In the genomic region with DNA sequence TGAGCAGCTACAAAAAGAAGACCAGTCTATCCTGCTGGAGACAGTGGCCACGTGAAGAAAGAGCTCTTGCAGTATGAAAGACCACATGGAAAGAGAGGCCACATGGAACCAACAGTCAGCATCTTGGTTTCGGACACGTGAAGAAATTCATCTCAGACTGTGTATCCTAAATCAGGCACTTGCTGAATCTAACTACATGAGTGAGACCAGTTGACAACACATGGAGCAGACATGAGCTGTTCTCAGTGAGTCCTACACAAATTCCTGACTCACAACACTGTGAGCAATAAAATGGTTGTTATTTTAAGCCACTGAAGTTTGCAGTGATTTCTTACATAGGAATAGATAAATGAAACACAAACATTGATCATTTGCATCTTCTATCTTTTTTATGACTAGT, we compare ENCODE assay signal across 17 cellular contexts. TPM values are rescaled to one million over a fixed set of nuclear protein-coding genes. Genes with fewer than 3 reads are reported as not detected.
DNase-seq lines count a peak whose midpoint lies in the region; ATAC-seq, FAIRE-seq and TF ChIP-seq lines count a peak whose summit lies in the region.
"Had no signal": no experiment of that assay in that cellular context is flagged by ENCODE, and none has a peak within 500 bp of the region (broad histone marks: within the 10 kb centered on the region; RNA-seq: fewer than 3 reads in every experiment).

No MANE protein-coding gene starts in this region.

- no peaks in the 10 kb centered on the region for H3K27me3 ChIP-seq in GM23248 (replicated peaks; ENCODE audit: insufficient read depth)
- H3K27me3 ChIP-seq in K562 (ENCODE audit: control insufficient read depth in 2 of 2, insufficient read depth in 2 of 2, low read length in 2 of 2), result no peaks in the 10 kb centered on the region; a peak in 1 of 5 replicates
- H3K27me3 ChIP-seq in keratinocyte (ENCODE audit: control insufficient read depth, extremely low read depth, insufficient read depth, low read length), result no peaks in the 10 kb centered on the region
- H3K27me3 ChIP-seq: ascending aorta, transverse colon had no signal

- WGBS in GM23248 (ENCODE audit: low coverage in 1 of 2, low lambda C conversion rate in 2 of 2, missing lambda C conversion rate in 2 of 2), 2 experiments, result 58% methylated on average over 3 of the region's 3 CpGs
- 45% methylated on average over 3 of the region's 3 CpGs for WGBS in K562 (ENCODE audit: insufficient coverage, low coverage, missing lambda C conversion rate)

- FAIRE-seq in K562 (lab: Jason Lieb, UNC), result no peak
- FAIRE-seq in keratinocyte (lab: Jason Lieb, UNC), result no peak

- TF ChIP-seq EP300 in K562 (IDR thresholded peaks at IDR 0.05; ENCODE audit: low read length), result no peak

- no peak for ATAC-seq in K562
- ATAC-seq: naive thymus-derived CD8-positive, alpha-beta T cell; psoas muscle had no signal

- TF ChIP-seq POLR2A in K562 (conservative IDR thresholded peaks at IDR 0.05) (no peak), erythroblast (IDR thresholded peaks at IDR 0.05; ENCODE audit: low read length) (no peak)

- H2AFZ ChIP-seq in GM23248, result peak overlapping the region; percentile 32; the same call in 1 of the 2 replicates
- H2AFZ ChIP-seq in K562 (ENCODE audit: low read depth, low read length), result peak overlapping the region; percentile 75
- peak overlapping the region; percentile 42 for H2AFZ ChIP-seq in keratinocyte (ENCODE audit: control insufficient read depth, low read length)

- H3K9me1 ChIP-seq in K562 (ENCODE audit: control insufficient read depth, insufficient read depth, low read length) (no peaks in the 10 kb centered on the region), keratinocyte (ENCODE audit: control insufficient read depth, extremely low read depth, insufficient read depth, low read length) (no peaks in the 10 kb centered on the region)

- TF ChIP-seq RAD21 in K562 (CRISPR knock-in tag; conservative IDR thresholded peaks at IDR 0.05 in 1 of 2, IDR thresholded peaks at IDR 0.05 in 1 of 2), result no peak

- no TSS peak for BruUV-seq in K562 (replicated peaks; lab: Mats Ljungman, UMichigan)

- H3K9ac ChIP-seq in GM23248 (no peak overlapping the region), K562 (ENCODE audit: insufficient read depth in 1 of 2, low read depth in 2 of 2, low read length in 2 of 2) (no peak overlapping the region), keratinocyte (ENCODE audit: control insufficient read depth, extremely low read depth, insufficient read depth, low read length) (no peak overlapping the region)

- dilution Hi-C loops in keratinocyte (cut with MboI; ENCODE audit: extremely low pct_ligation_motif_present, low sequenced_read_pairs), result no loop called here

- H3K4me1 ChIP-seq in GM23248 (ENCODE audit: insufficient read depth) (peaks cover 20% of the 10 kb centered on the region), K562 (replicated peaks in 1 of 2; ENCODE audit: control insufficient read depth in 2 of 2, insufficient read depth in 2 of 2, low read length in 2 of 2) (peaks cover 0 to 3% of the 10 kb centered on the region in 2 experiments; a peak in 2 of 5 replicates), keratinocyte (ENCODE audit: control insufficient read depth, extremely low read depth, insufficient read depth, low read length) (peaks cover 4% of the 10 kb centered on the region)

- intact Hi-C loops in K562 (cut with micrococcal nuclease), result no loop called here

- no peaks in the 10 kb centered on the region for H3K9me3 ChIP-seq in GM23248 (ENCODE audit: low read depth)
- no peaks in the 10 kb centered on the region for H3K9me3 ChIP-seq in K562 (replicated peaks; ENCODE audit: control insufficient read depth, insufficient read depth, low read depth, low read length)
- no peaks in the 10 kb centered on the region for H3K9me3 ChIP-seq in keratinocyte (ENCODE audit: control insufficient read depth, low read depth, low read length)
- H3K9me3 ChIP-seq: ascending aorta, psoas muscle, transverse colon had no signal

- peaks cover 25% of the 10 kb centered on the region for H3K79me2 ChIP-seq in GM23248 (ENCODE audit: insufficient read depth)
- H3K79me2 ChIP-seq in K562 (ENCODE audit: control insufficient read depth, insufficient read depth, low read length), result peaks cover 25% of the 10 kb centered on the region
- H3K79me2 ChIP-seq in keratinocyte (ENCODE audit: control insufficient read depth, insufficient read depth, low read length), result peaks cover 14% of the 10 kb centered on the region

- H4K20me1 ChIP-seq in GM23248 (ENCODE audit: insufficient read depth) (no peaks in the 10 kb centered on the region), K562 (replicated peaks; ENCODE audit: control insufficient read depth, insufficient read depth, low read length) (no peaks in the 10 kb centered on the region), keratinocyte (ENCODE audit: control insufficient read depth, extremely low read depth, insufficient read depth, low read length) (no peaks in the 10 kb centered on the region)

- CTCF ChIA-PET in K562 (lab: Yijun Ruan, JAX; ENCODE audit: low intra/inter-chr PET ratio), result no interaction called here

- in situ Hi-C loops in GM23248 (cut with MboI) (no loop called here), K562 (cut with MboI) (no loop called here)

- H3K4me2 ChIP-seq in GM23248 (ENCODE audit: unreplicated experiment), result no peak overlapping the region
- no peak overlapping the region for H3K4me2 ChIP-seq in K562 (ENCODE audit: insufficient read depth, low read length)
- H3K4me2 ChIP-seq in keratinocyte (ENCODE audit: control insufficient read depth, extremely low read depth, insufficient read depth, low read depth, low read length), result no peak overlapping the region

- H3K36me3 ChIP-seq in GM23248 (ENCODE audit: low read depth), result peaks cover 7% of the 10 kb centered on the region; the same call in 1 of the 2 replicates
- peaks cover 10% of the 10 kb centered on the region; the same call in 2 of the 3 replicates for H3K36me3 ChIP-seq in K562 (ENCODE audit: control insufficient read depth, insufficient read depth, low read length)
- H3K36me3 ChIP-seq in keratinocyte (ENCODE audit: control insufficient read depth in 2 of 2, extremely low read depth in 1 of 2, insufficient read depth in 2 of 2, low read length in 2 of 2), result no peaks in the 10 kb centered on the region
- H3K36me3 ChIP-seq: transverse colon had no signal

- TF ChIP-seq CTCF in K562 (IDR thresholded peaks at IDR 0.05 in 2 of 3, conservative IDR thresholded peaks at IDR 0.05 in 1 of 3; ENCODE audit: insufficient read depth in 2 of 3, low read depth in 1 of 3, low read length in 3 of 3), result no peak
- TF ChIP-seq CTCF in keratinocyte (optimal IDR thresholded peaks at IDR 0.05 in 1 of 3, IDR thresholded peaks at IDR 0.05 in 1 of 3, conservative IDR thresholded peaks at IDR 0.05 in 1 of 3; ENCODE audit: extremely low read depth in 1 of 3, insufficient read depth in 2 of 3, low read length in 3 of 3), result no peak

- H3F3A ChIP-seq in GM23248 (ENCODE audit: insufficient read depth), result peaks cover 23% of the 10 kb centered on the region

- peak overlapping the region; percentile 25; the same call in 1 of the 2 replicates for H3K27ac ChIP-seq in GM23248
- H3K27ac ChIP-seq in K562 (ENCODE audit: extremely low read depth, low read depth, low read length), result no peak overlapping the region
- no peak overlapping the region for H3K27ac ChIP-seq in keratinocyte (ENCODE audit: control insufficient read depth, insufficient read depth, low read length)
- H3K27ac ChIP-seq: ascending aorta, psoas muscle, SK-N-MC, transverse colon had no signal

- H3K4me3 ChIP-seq in GM23248 (no peak overlapping the region), K562 (no peak overlapping the region), keratinocyte (ENCODE audit: control insufficient read depth in 2 of 3, extremely low read depth in 1 of 3, insufficient read depth in 2 of 3, low read depth in 1 of 3, low read length in 3 of 3) (no peak overlapping the region)
- H3K4me3 ChIP-seq: ascending aorta, psoas muscle, SK-N-MC, transverse colon had no signal

- DNase-seq in AG08395 (ENCODE audit: low spot score) (peak; percentile 27), GM23248 (peak; percentile 85), K562 (ENCODE audit: extremely low read depth in 1 of 4, low spot score in 3 of 4) (no peak), keratinocyte (ENCODE audit: low read depth, low spot score) (no peak), NCI-H446 treated with DMSO at 0.1 percent for 48 hours (lab: John Stamatoyannopoulos, UW) (no peak), erythroblast (lab: John Stamatoyannopoulos, UW) (no peak)
- no peak for DNase-seq in activated CD4-positive, alpha-beta T cell treated with anti-CD3 and anti-CD28 coated beads, Interleukin-2, amount 50 U/mL, for 1 hour
- no peak for DNase-seq in stimulated activated CD8-positive, alpha-beta memory T cell treated with anti-CD3 and anti-CD28 coated beads, Interleukin-4, amount 100 ng/mL, for 48 hours
- DNase-seq: activated CD4-positive, alpha-beta T cell treated with anti-CD3 and anti-CD28 coated beads, Interleukin-2, amount 10 ng/mL, durations not matched to agents 7 days and 5 days; activated naive CD4-positive, alpha-beta T cell treated with anti-CD3 and anti-CD28 coated beads, Interleukin-2, amount 10 ng/mL, durations not matched to agents 7 days and 5 days; naive thymus-derived CD8-positive, alpha-beta T cell; NCI-H526; psoas muscle; transverse colon had no signal

- no peaks in the 10 kb centered on the region for H3K9me2 ChIP-seq in GM23248 (ENCODE audit: insufficient read depth)

- POLR2A ChIA-PET in K562 (lab: Yijun Ruan, JAX), result interaction anchor here (0.5 to 2.0 kb wide), 2 partner anchors 17 to 66 kb away, joined by 3 to 7 read pairs; no protein-coding TSS in a partner anchor

RNA-seq across cellular contexts. Expression of a gene that starts 2.4 kb away (rescaled TPM):
- 5.4 and 7.1 TPM in 2 replicates for total RNA-seq in GM23248 (2014; rRNA removed; shearing (Covaris generic))
- polyA plus RNA-seq in GM23248 (2016; fragmentation: Nextera tagmentation; extraction: Ambion mirVana), result 4.3 and 5.6 TPM in 2 replicates
- total RNA-seq in K562 (2011; cell fraction: chromatin; rRNA removed; ENCODE audit: low replicate concordance), result 18.1 and 45.1 TPM in 2 replicates
- total RNA-seq in K562 (2011; cell fraction: nucleolus; rRNA removed), result 5.3 and 6.3 TPM in 2 replicates
- total RNA-seq in K562 (2011; cell fraction: nucleoplasm; rRNA removed), result 16.3 and 24.0 TPM in 2 replicates
- total RNA-seq in K562 (2014; rRNA removed), result 16.9 and 23.3 TPM in 2 replicates
- 32.6 and 33.0 TPM in 2 replicates for total RNA-seq in K562 (2014; rRNA removed; fragmentation: Illumina TruSeq; extraction: Trizol)
- total RNA-seq in K562 (2015; rRNA removed; fragmentation: Illumina TruSeq; extraction: Trizol), result 27.3 and 30.8 TPM in 2 replicates
- 22.2 and 23.4 TPM in 2 replicates for total RNA-seq in K562 (2021)
- 14.6 and 17.8 TPM in 2 replicates for polyA plus RNA-seq in K562 (2011; rRNA removed)
- 2.8 and 6.9 TPM in 2 replicates for polyA plus RNA-seq in K562 (2011; cell fraction: cytosol; rRNA removed)
- polyA plus RNA-seq in K562 (2011; cell fraction: nucleus; rRNA removed), result 15.1 and 19.4 TPM in 2 replicates
- 8.4 and 17.0 TPM in 2 replicates for polyA plus RNA-seq in K562 (2012)
- polyA plus RNA-seq in K562 (2014; fragmentation: Illumina TruSeq; extraction: Trizol), result 20.2 and 25.3 TPM in 2 replicates
- polyA plus RNA-seq in K562 (2014; fragmentation: Nextera tagmentation; extraction: Ambion mirVana), result 10 to 100 TPM; 33.6 to 36.8 TPM
- 19.3 and 20.0 TPM in 2 replicates for polyA plus RNA-seq in K562 (2014; rRNA removed)
- 18.5 and 20.2 TPM in 2 replicates for polyA minus RNA-seq in K562 (2011; rRNA and poly(A)+ RNA removed)
- polyA minus RNA-seq in K562 (2011; cell fraction: cytosol; rRNA and poly(A)+ RNA removed), result 6.5 and 13.6 TPM in 2 replicates
- polyA minus RNA-seq in K562 (2011; cell fraction: nucleus; rRNA and poly(A)+ RNA removed), result 17.0 and 25.1 TPM in 2 replicates
- polyA plus RNA-seq in keratinocyte, result 2.8 to 7.2 TPM (median 6.0 TPM) in 3 replicates
- polyA plus RNA-seq in keratinocyte (2011; ENCODE audit: low read depth), result 1.9 TPM
- 2.6 and 3.8 TPM in 2 replicates for polyA plus RNA-seq in keratinocyte (2011; cell fraction: cytosol; rRNA removed)
- 7.6 and 13.4 TPM in 2 replicates for polyA plus RNA-seq in keratinocyte (2011; cell fraction: nucleus; rRNA removed)
- 3.8 and 5.2 TPM in 2 replicates for polyA plus RNA-seq in keratinocyte (2012; ENCODE audit: low replicate concordance)
- 1.5 to 3.5 TPM in 2 of 3 replicates, not detected in the other for polyA minus RNA-seq in keratinocyte
- polyA minus RNA-seq in keratinocyte (2011; cell fraction: cytosol; rRNA and poly(A)+ RNA removed), result 0.96 TPM
- 4.1 and 5.2 TPM in 2 replicates for polyA minus RNA-seq in keratinocyte (2011; cell fraction: nucleus; rRNA and poly(A)+ RNA removed)

RNA-seq across cellular contexts. Expression of a gene that starts 25.7 kb away (rescaled TPM):
- 28.2 and 35.8 TPM in 2 replicates for total RNA-seq in GM23248 (2014; rRNA removed; shearing (Covaris generic))
- polyA plus RNA-seq in GM23248 (2016; fragmentation: Nextera tagmentation; extraction: Ambion mirVana), result 44.5 and 47.5 TPM in 2 replicates
- 45.8 and 148 TPM in 2 replicates for total RNA-seq in K562 (2011; cell fraction: chromatin; rRNA removed; ENCODE audit: low replicate concordance)
- 35.4 and 43.8 TPM in 2 replicates for total RNA-seq in K562 (2011; cell fraction: nucleolus; rRNA removed)
- total RNA-seq in K562 (2011; cell fraction: nucleoplasm; rRNA removed), result 64.4 and 101 TPM in 2 replicates
- total RNA-seq in K562 (2014; rRNA removed), result 38.6 and 57.8 TPM in 2 replicates
- total RNA-seq in K562 (2014; rRNA removed; fragmentation: Illumina TruSeq; extraction: Trizol), result 64.3 and 68.1 TPM in 2 replicates
- total RNA-seq in K562 (2015; rRNA removed; fragmentation: Illumina TruSeq; extraction: Trizol), result 72.8 and 79.8 TPM in 2 replicates
- total RNA-seq in K562 (2021), result 64.9 and 67.5 TPM in 2 replicates
- polyA plus RNA-seq in K562 (2011; rRNA removed), result 34.0 and 63.3 TPM in 2 replicates
- polyA plus RNA-seq in K562 (2011; cell fraction: cytosol; rRNA removed), result 54.4 and 81.8 TPM in 2 replicates
- 285 and 344 TPM in 2 replicates for polyA plus RNA-seq in K562 (2011; cell fraction: nucleus; rRNA removed)
- polyA plus RNA-seq in K562 (2012), result 43.6 and 50.3 TPM in 2 replicates
- 61.7 and 89.4 TPM in 2 replicates for polyA plus RNA-seq in K562 (2014; fragmentation: Illumina TruSeq; extraction: Trizol)
- 10 to 100 TPM; 21.6 to 40.8 TPM for polyA plus RNA-seq in K562 (2014; fragmentation: Nextera tagmentation; extraction: Ambion mirVana)
- polyA plus RNA-seq in K562 (2014; rRNA removed), result 33.1 and 34.4 TPM in 2 replicates
- 52.5 and 69.6 TPM in 2 replicates for polyA minus RNA-seq in K562 (2011; rRNA and poly(A)+ RNA removed)
- 28.4 and 36.3 TPM in 2 replicates for polyA minus RNA-seq in K562 (2011; cell fraction: cytosol; rRNA and poly(A)+ RNA removed)
- polyA minus RNA-seq in K562 (2011; cell fraction: nucleus; rRNA and poly(A)+ RNA removed), result 44.2 and 79.3 TPM in 2 replicates
- 19.9 to 29.4 TPM (median 26.9 TPM) in 3 replicates for polyA plus RNA-seq in keratinocyte
- 53.7 TPM for polyA plus RNA-seq in keratinocyte (2011; ENCODE audit: low read depth)
- polyA plus RNA-seq in keratinocyte (2011; cell fraction: cytosol; rRNA removed), result 5.6 and 6.8 TPM in 2 replicates
- 95.6 and 106 TPM in 2 replicates for polyA plus RNA-seq in keratinocyte (2011; cell fraction: nucleus; rRNA removed)
- polyA plus RNA-seq in keratinocyte (2012; ENCODE audit: low replicate concordance), result 17.4 and 23.9 TPM in 2 replicates
- polyA minus RNA-seq in keratinocyte, result 28.0 to 52.2 TPM (median 31.8 TPM) in 3 replicates
- polyA minus RNA-seq in keratinocyte (2011; cell fraction: cytosol; rRNA and poly(A)+ RNA removed), result 10.4 TPM
- polyA minus RNA-seq in keratinocyte (2011; cell fraction: nucleus; rRNA and poly(A)+ RNA removed), result 30.0 and 41.0 TPM in 2 replicates

RNA-seq across cellular contexts. Expression of a gene that starts 44.3 kb away (rescaled TPM):
- 0.25 and 1.3 TPM in 2 replicates for total RNA-seq in GM23248 (2014; rRNA removed; shearing (Covaris generic))
- polyA plus RNA-seq in GM23248 (2016; fragmentation: Nextera tagmentation; extraction: Ambion mirVana), result 0.71 and 1.3 TPM in 2 replicates
- total RNA-seq in K562 (2011; cell fraction: chromatin; rRNA removed; ENCODE audit: low replicate concordance), result 0.23 and 0.92 TPM in 2 replicates
- 0.33 and 0.39 TPM in 2 replicates for total RNA-seq in K562 (2011; cell fraction: nucleolus; rRNA removed)
- total RNA-seq in K562 (2011; cell fraction: nucleoplasm; rRNA removed), result not detected in 2 replicates
- total RNA-seq in K562 (2014; rRNA removed), result 0.05 and 0.16 TPM in 2 replicates
- total RNA-seq in K562 (2014; rRNA removed; fragmentation: Illumina TruSeq; extraction: Trizol), result 0.54 and 0.55 TPM in 2 replicates
- 0.11 and 0.33 TPM in 2 replicates for total RNA-seq in K562 (2015; rRNA removed; fragmentation: Illumina TruSeq; extraction: Trizol)
- total RNA-seq in K562 (2021), result 0.22 and 0.40 TPM in 2 replicates
- 0.15 and 0.18 TPM in 2 replicates for polyA plus RNA-seq in K562 (2011; rRNA removed)
- 0.03 and 0.04 TPM in 2 replicates for polyA plus RNA-seq in K562 (2011; cell fraction: cytosol; rRNA removed)
- polyA plus RNA-seq in K562 (2011; cell fraction: nucleus; rRNA removed), result 0.68 and 1.4 TPM in 2 replicates
- 0.35 and 1.0 TPM in 2 replicates for polyA plus RNA-seq in K562 (2012)
- polyA plus RNA-seq in K562 (2014; fragmentation: Illumina TruSeq; extraction: Trizol), result 0.15 and 0.83 TPM in 2 replicates
- under 1 TPM in 1 of 2 experiments, not detected in 1; 0.18 TPM for polyA plus RNA-seq in K562 (2014; fragmentation: Nextera tagmentation; extraction: Ambion mirVana)
- polyA plus RNA-seq in K562 (2014; rRNA removed), result 0.60 and 1.1 TPM in 2 replicates
- polyA minus RNA-seq in K562 (2011; rRNA and poly(A)+ RNA removed), result not detected in 2 replicates
- polyA minus RNA-seq in K562 (2011; cell fraction: cytosol; rRNA and poly(A)+ RNA removed), result not detected in 2 replicates
- polyA minus RNA-seq in K562 (2011; cell fraction: nucleus; rRNA and poly(A)+ RNA removed), result not detected in 2 replicates
- 0.05 to 0.16 TPM (median 0.05 TPM) in 3 replicates for polyA plus RNA-seq in keratinocyte
- polyA plus RNA-seq in keratinocyte (2011; ENCODE audit: low read depth), result not detected
- not detected in 2 replicates for polyA plus RNA-seq in keratinocyte (2011; cell fraction: cytosol; rRNA removed)
- polyA plus RNA-seq in keratinocyte (2011; cell fraction: nucleus; rRNA removed), result 0.25 and 0.33 TPM in 2 replicates
- not detected in 2 replicates for polyA plus RNA-seq in keratinocyte (2012; ENCODE audit: low replicate concordance)
- 1.1 TPM in 1 of 3 replicates, not detected in the others for polyA minus RNA-seq in keratinocyte
- polyA minus RNA-seq in keratinocyte (2011; cell fraction: cytosol; rRNA and poly(A)+ RNA removed), result not detected
- not detected in 2 replicates for polyA minus RNA-seq in keratinocyte (2011; cell fraction: nucleus; rRNA and poly(A)+ RNA removed)
- total RNA-seq: ascending aorta, glomerular endothelial cell, psoas muscle had no signal
- polyA plus RNA-seq: naive thymus-derived CD8-positive, alpha-beta T cell had no signal

Comparison
In these comparisons a context has a peak if more than half of its experiments do, and no peak if none do; other contexts are left out.
1. DNase-seq: peak in AG08395 (single experiment) and GM23248 (single experiment); none in K562 (0 of 4), keratinocyte (single experiment), activated CD4-positive, alpha-beta T cell treated with anti-CD3 and anti-CD28 coated beads, Interleukin-2, amount 50 U/mL, for 1 hour (single experiment), stimulated activated CD8-positive, alpha-beta memory T cell treated with anti-CD3 and anti-CD28 coated beads, Interleukin-4, amount 100 ng/mL, for 48 hours (single experiment), NCI-H446 treated with DMSO at 0.1 percent for 48 hours (single experiment) and erythroblast (0 of 2).
2. Peak in every context shown above with its lines, with median percentiles within 50 percentile points of each other: H2AFZ ChIP-seq.